2 cellular contexts compared by ENCODE assay signal in genomic region chr6:125848286-125848685, GRCh38. TPM values are rescaled to one million over a fixed set of nuclear protein-coding genes. Genes with fewer than 3 reads are reported as not detected.
A peak's percentile ranks its signal among the peaks of the same experiment; 100 is the strongest.
DNase-seq lines count a peak whose midpoint lies in the region; TF ChIP-seq lines count a peak whose summit lies in the region.
"Not testable (repeated sequence)": the region's sequence is repeated elsewhere in the genome, so short reads cannot be mapped to it uniquely, and the experiment has no call there.

No MANE protein-coding gene starts in this region.

- intact Hi-C loops in dorsolateral prefrontal cortex (cut with DNase I) = not testable (repeated sequence)

- not testable (repeated sequence) for H3K9me3 ChIP-seq in HEK293 (ENCODE audit: control insufficient read depth, insufficient read depth, low read depth, low read length)

- H3K4me1 ChIP-seq in HEK293 (ENCODE audit: control insufficient read depth, insufficient read depth, low read length) = peaks cover 13% of the 10 kb centered on the region

- POLR2A ChIA-PET in HEK293 (lab: Yijun Ruan, JAX) = not testable (repeated sequence)

- H3K27ac ChIP-seq in HEK293 (ENCODE audit: extremely low read depth, low read depth, low read length) = not testable (repeated sequence)
- peak overlapping the region in 32 of 59 donors; percentile 23 to 99 (median 92) for H3K27ac ChIP-seq in dorsolateral prefrontal cortex

- not testable (repeated sequence) for H3K4me3 ChIP-seq in HEK293 (ENCODE audit: low read depth, low read length); dorsolateral prefrontal cortex

- TF ChIP-seq CTCF in HEK293 (tag by site-specific recombination; IDR thresholded peaks at IDR 0.05); dorsolateral prefrontal cortex (IDR thresholded peaks at IDR 0.05 in 54 of 56, conservative IDR thresholded peaks at IDR 0.05 in 2 of 56; ENCODE audit: low read depth in 1 of 56, partially characterized antibody in 56 of 56): not testable (repeated sequence)

- DNase-seq in dorsolateral prefrontal cortex = not testable (repeated sequence)

- CTCF ChIA-PET in HEK293 (lab: Yijun Ruan, JAX) = interaction anchor here (1.2 kb wide), 2 partner anchors 95 to 126 kb away, joined by 3 read pairs; no protein-coding TSS in a partner anchor

- H3K36me3 ChIP-seq in HEK293 (ENCODE audit: control insufficient read depth in 2 of 2, insufficient read depth in 1 of 2, low read length in 2 of 2) = not testable (repeated sequence)

- not testable (repeated sequence) for H3K27me3 ChIP-seq in dorsolateral prefrontal cortex

TF ChIP-seq in HEK293, 187 proteins besides CTCF, POLR2A, EP300 and RAD21:
- TF ChIP-seq ZNF580 (tag by site-specific recombination; IDR thresholded peaks at IDR 0.05) = peak; percentile 79
- TF ChIP-seq ZNF146 (tag by site-specific recombination; IDR thresholded peaks at IDR 0.05) = peak; percentile 92

RNA-seq across cellular contexts. Expression of gene NCOA7, which starts 57.5 kb away (rescaled TPM):
- total RNA-seq in dorsolateral prefrontal cortex = 100 to 1,000 TPM in 118 of 120 experiments, 10 to 100 TPM in 2; 63.5 to 252 (median 193) TPM
